Comparison of ENCODE assay signal across 15 cellular contexts in the genomic region with DNA sequence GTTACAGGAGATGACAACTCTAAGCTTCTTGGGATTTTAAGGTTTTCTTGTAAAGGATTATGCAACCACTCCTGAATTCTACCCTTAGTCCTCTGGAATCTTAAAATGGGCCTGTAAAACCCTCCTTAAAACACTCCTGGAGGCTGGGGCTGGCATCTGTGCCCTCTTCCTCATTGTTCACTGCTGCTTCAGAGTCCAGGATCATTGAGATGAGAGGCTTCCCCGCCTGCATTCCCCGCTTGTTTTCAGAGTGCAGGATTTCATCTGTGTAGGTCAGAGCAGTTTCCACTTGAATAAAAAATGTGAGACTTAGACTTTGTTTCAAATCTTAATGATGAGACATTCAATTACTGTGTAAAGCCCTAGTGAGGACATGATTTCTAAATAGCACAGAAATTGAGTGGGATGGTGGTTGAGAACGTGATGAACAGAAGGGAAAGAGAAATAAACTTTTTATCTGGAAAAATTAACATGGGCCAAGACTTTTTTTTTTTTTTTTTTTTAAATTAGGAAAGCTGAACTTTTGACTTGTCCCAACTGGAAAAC. TPM values are rescaled to one million over a fixed set of nuclear protein-coding genes. Genes with fewer than 3 reads are reported as not detected.
A peak's percentile ranks its signal among the peaks of the same experiment; 100 is the strongest.
DNase-seq lines count a peak whose midpoint lies in the region; ATAC-seq and TF ChIP-seq lines count a peak whose summit lies in the region.
"Had no signal": no experiment of that assay in that cellular context is flagged by ENCODE, and none has a peak within 500 bp of the region (broad histone marks: within the 10 kb centered on the region; RNA-seq: fewer than 3 reads in every experiment).

No MANE protein-coding gene starts in this region.

- H3K4me1 Mint-ChIP-seq in WTC11: peaks cover 65% of the 10 kb centered on the region
- peaks cover 13% of the 10 kb centered on the region for H3K4me1 Mint-ChIP-seq in endodermal cell
- peaks cover 29% of the 10 kb centered on the region for H3K4me1 Mint-ChIP-seq in mesothelial cell of epicardium

- H3K27ac ChIP-seq in endodermal cell (ENCODE audit: low read depth, low read length) (peak overlapping the region; percentile 55), tibial nerve (peak overlapping the region; percentile 11 to 74 (median 47))
- H3K27ac ChIP-seq: cardiac muscle cell, pancreas had no signal

- CTCF ChIA-PET in WTC11 (lab: Charles Lee): interaction anchor here (0.7 kb wide), 1 partner anchor 10 kb away, joined by 3 read pairs; no protein-coding TSS in a partner anchor

- no peak for TF ChIP-seq CTCF in WTC11 (IDR thresholded peaks at IDR 0.05)
- no peak for TF ChIP-seq CTCF in endodermal cell (conservative IDR thresholded peaks at IDR 0.05)
- no peak for TF ChIP-seq CTCF in mesothelial cell of epicardium (IDR thresholded peaks at IDR 0.05; ENCODE audit: unreplicated experiment)
- no peak for TF ChIP-seq CTCF in tibial nerve (IDR thresholded peaks at IDR 0.05)

- POLR2A ChIA-PET in WTC11 (lab: Charles Lee): interaction anchor here (0.5 kb wide), 1 partner anchor 426 kb away, joined by 3 read pairs; no protein-coding TSS in a partner anchor

- H3K27me3 ChIP-seq in endodermal cell (ENCODE audit: control insufficient read depth, insufficient read depth, low read length, poor library complexity, severe bottlenecking): no peaks in the 10 kb centered on the region
- H3K27me3 ChIP-seq in tibial nerve: no peaks in the 10 kb centered on the region
- H3K27me3 ChIP-seq: cardiac muscle cell, pancreas had no signal

- H3K9me3 Mint-ChIP-seq in WTC11: no peaks in the 10 kb centered on the region
- no peaks in the 10 kb centered on the region for H3K9me3 Mint-ChIP-seq in endodermal cell
- H3K9me3 Mint-ChIP-seq in mesothelial cell of epicardium: peaks cover 3% of the 10 kb centered on the region

- H3K4me1 ChIP-seq in endodermal cell (ENCODE audit: control insufficient read depth, insufficient read depth, low read length): no peaks in the 10 kb centered on the region
- H3K4me1 ChIP-seq in tibial nerve: peaks cover 0 to 29% (median 1%) of the 10 kb centered on the region in 4 donors
- H3K4me1 ChIP-seq: pancreas had no signal

- H3K36me3 Mint-ChIP-seq in WTC11 (peaks cover 18% of the 10 kb centered on the region), endodermal cell (ENCODE audit: low read depth) (no peaks in the 10 kb centered on the region), mesothelial cell of epicardium (peaks cover 10% of the 10 kb centered on the region)

- TF ChIP-seq EP300 in tibial nerve (IDR thresholded peaks at IDR 0.05): no peak

- 91 to 100% methylated on average over 3 of the region's 3 CpGs for WGBS in endodermal cell (ENCODE audit: insufficient coverage in 1 of 2, insufficient read length in 1 of 2), 2 experiments
- 21 to 25% methylated on average over 3 of the region's 3 CpGs for WGBS in tibial nerve, 2 donors

- H3K9me3 ChIP-seq in endodermal cell (ENCODE audit: control insufficient read depth, low read length) (no peaks in the 10 kb centered on the region), tibial nerve (no peaks in the 10 kb centered on the region)
- H3K9me3 ChIP-seq: pancreas, SK-N-SH had no signal

- H3K27me3 Mint-ChIP-seq in WTC11 (ENCODE audit: low read depth) (no peaks in the 10 kb centered on the region), endodermal cell (ENCODE audit: insufficient read depth) (peaks cover 13% of the 10 kb centered on the region), mesothelial cell of epicardium (ENCODE audit: low read depth) (no peaks in the 10 kb centered on the region)

- no peak for TF ChIP-seq POLR2A in tibial nerve (IDR thresholded peaks at IDR 0.05)

- H3K4me3 ChIP-seq in endodermal cell (ENCODE audit: low read length) (no peak overlapping the region), tibial nerve (no peak overlapping the region)
- H3K4me3 ChIP-seq: cardiac muscle cell, K562, pancreas had no signal

- H3K4me3 Mint-ChIP-seq in WTC11: no peak overlapping the region
- no peak overlapping the region for H3K4me3 Mint-ChIP-seq in endodermal cell
- H3K4me3 Mint-ChIP-seq in mesothelial cell of epicardium: no peak overlapping the region

- ATAC-seq in WTC11 (no peak), HG03565 (IDR thresholded peaks at IDR 0.05; ENCODE audit: unreplicated experiment) (no peak)
- ATAC-seq: K562 had no signal

- no peaks in the 10 kb centered on the region for H3K36me3 ChIP-seq in endodermal cell (ENCODE audit: control insufficient read depth, insufficient read depth, low read length)
- H3K36me3 ChIP-seq in tibial nerve: peaks cover 0 to 17% (median 0%) of the 10 kb centered on the region in 3 donors
- H3K36me3 ChIP-seq: cardiac muscle cell, pancreas had no signal

- peak overlapping the region; percentile 81 for H3K27ac Mint-ChIP-seq in WTC11
- no peak overlapping the region for H3K27ac Mint-ChIP-seq in endodermal cell
- peak overlapping the region; percentile 16 for H3K27ac Mint-ChIP-seq in mesothelial cell of epicardium

- DNase-seq in WTC11 (ENCODE audit: low spot score): no peak
- DNase-seq in endodermal cell: no peak
- no peak for DNase-seq in mesothelial cell of epicardium (ENCODE audit: low spot score in 2 of 2, unreplicated experiment in 2 of 2)
- no peak for DNase-seq in tibial nerve (ENCODE audit: low spot score in 2 of 2)
- DNase-seq in DMS 273 treated with DMSO at 0.1 percent for 48 hours (lab: John Stamatoyannopoulos, UW): no peak
- no peak for DNase-seq in DMS153 (lab: John Stamatoyannopoulos, UW)
- DNase-seq: activated naive CD4-positive, alpha-beta T cell treated with Interleukin-2 at 50 U/mL for 16 hours; C1 segment of cervical spinal cord; NCI-H1092; OCI-M1; pancreas; SK-N-SH had no signal

- no peak overlapping the region for H3K9ac ChIP-seq in endodermal cell (ENCODE audit: extremely low read depth, low read length, poor library complexity, severe bottlenecking)
- H3K9ac ChIP-seq: SK-N-SH had no signal

TF ChIP-seq in WTC11, 78 proteins besides CTCF, POLR2A, EP300 and RAD21 (continues in another document):
- TF ChIP-seq FOXK1 (CRISPR knock-in tag; IDR thresholded peaks at IDR 0.05): no peak
- no peak for TF ChIP-seq ELF4 (CRISPR knock-in tag; IDR thresholded peaks at IDR 0.05; ENCODE audit: low read depth)
- TF ChIP-seq ZNF121 (CRISPR knock-in tag; IDR thresholded peaks at IDR 0.05): no peak
- TF ChIP-seq JUN (CRISPR knock-in tag; IDR thresholded peaks at IDR 0.05): no peak
- TF ChIP-seq CDX4 (CRISPR knock-in tag; IDR thresholded peaks at IDR 0.05; ENCODE audit: borderline replicate concordance): no peak
- no peak for TF ChIP-seq ZNF671 (CRISPR knock-in tag; IDR thresholded peaks at IDR 0.05)
- TF ChIP-seq, protein P1, sequence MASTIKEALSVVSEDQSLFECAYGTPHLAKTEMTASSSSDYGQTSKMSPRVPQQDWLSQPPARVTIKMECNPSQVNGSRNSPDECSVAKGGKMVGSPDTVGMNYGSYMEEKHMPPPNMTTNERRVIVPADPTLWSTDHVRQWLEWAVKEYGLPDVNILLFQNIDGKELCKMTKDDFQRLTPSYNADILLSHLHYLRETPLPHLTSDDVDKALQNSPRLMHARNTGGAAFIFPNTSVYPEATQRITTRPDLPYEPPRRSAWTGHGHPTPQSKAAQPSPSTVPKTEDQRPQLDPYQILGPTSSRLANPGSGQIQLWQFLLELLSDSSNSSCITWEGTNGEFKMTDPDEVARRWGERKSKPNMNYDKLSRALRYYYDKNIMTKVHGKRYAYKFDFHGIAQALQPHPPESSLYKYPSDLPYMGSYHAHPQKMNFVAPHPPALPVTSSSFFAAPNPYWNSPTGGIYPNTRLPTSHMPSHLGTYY (CRISPR knock-in tag; IDR thresholded peaks at IDR 0.05): no peak
- TF ChIP-seq FOXP1 (CRISPR knock-in tag; IDR thresholded peaks at IDR 0.05; ENCODE audit: borderline replicate concordance): no peak
- TF ChIP-seq, protein P2, sequence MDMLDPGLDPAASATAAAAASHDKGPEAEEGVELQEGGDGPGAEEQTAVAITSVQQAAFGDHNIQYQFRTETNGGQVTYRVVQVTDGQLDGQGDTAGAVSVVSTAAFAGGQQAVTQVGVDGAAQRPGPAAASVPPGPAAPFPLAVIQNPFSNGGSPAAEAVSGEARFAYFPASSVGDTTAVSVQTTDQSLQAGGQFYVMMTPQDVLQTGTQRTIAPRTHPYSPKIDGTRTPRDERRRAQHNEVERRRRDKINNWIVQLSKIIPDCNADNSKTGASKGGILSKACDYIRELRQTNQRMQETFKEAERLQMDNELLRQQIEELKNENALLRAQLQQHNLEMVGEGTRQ (CRISPR knock-in tag; IDR thresholded peaks at IDR 0.05): no peak
- TF ChIP-seq, protein P3, sequence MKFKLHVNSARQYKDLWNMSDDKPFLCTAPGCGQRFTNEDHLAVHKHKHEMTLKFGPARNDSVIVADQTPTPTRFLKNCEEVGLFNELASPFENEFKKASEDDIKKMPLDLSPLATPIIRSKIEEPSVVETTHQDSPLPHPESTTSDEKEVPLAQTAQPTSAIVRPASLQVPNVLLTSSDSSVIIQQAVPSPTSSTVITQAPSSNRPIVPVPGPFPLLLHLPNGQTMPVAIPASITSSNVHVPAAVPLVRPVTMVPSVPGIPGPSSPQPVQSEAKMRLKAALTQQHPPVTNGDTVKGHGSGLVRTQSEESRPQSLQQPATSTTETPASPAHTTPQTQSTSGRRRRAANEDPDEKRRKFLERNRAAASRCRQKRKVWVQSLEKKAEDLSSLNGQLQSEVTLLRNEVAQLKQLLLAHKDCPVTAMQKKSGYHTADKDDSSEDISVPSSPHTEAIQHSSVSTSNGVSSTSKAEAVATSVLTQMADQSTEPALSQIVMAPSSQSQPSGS (CRISPR knock-in tag; IDR thresholded peaks at IDR 0.05; ENCODE audit: borderline replicate concordance, low read depth): no peak
- TF ChIP-seq NFATC4 (CRISPR knock-in tag; IDR thresholded peaks at IDR 0.05): no peak

RNA-seq across cellular contexts. Expression of gene PCSK5, which starts 40.4 kb away (rescaled TPM):
- total RNA-seq in WTC11 (2021) (16.9 to 30.6 TPM (median 17.8 TPM) in 3 replicates), endodermal cell (1 to 10 TPM; 2.5 to 3.5 TPM), mesothelial cell of epicardium (13.5 to 15.7 TPM (median 14.6 TPM) in 3 replicates), tibial nerve (10 to 100 TPM; 12.5 to 32.7 (median 23.0) TPM)
- polyA plus RNA-seq in endodermal cell (2013, experiment 1 of 2): 5.4 TPM
- 4.8 TPM for polyA plus RNA-seq in endodermal cell (2013, experiment 2 of 2)
- total RNA-seq: K562 had no signal
- polyA plus RNA-seq: K562 had no signal
